In the genomic region with DNA sequence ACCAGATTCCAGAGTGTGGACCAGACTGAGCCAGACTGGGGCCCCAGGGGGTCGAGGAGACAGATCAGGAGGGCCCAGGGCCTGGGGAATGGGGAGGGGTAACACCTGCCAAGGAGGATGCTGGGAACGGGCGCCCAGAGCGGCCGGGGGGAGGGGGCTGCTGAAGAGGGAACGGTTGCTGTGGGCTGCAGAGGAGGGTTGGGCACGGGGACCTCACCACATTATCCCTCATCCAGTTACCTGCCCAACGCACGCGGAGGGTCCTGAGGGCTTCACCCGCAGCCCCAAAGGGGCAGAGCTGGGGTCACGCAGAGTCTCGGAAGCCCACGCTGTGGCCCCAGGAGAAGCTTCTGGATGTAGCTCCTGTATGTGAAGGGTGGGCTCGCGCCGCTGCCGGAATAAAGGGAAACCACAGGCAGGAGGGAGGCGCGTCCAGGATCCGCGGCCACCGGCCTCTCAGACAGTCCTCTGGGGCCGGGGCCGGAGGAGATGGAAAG, we compare ENCODE assay signal across 6 cellular contexts. TPM values are rescaled to one million over a fixed set of nuclear protein-coding genes. Genes with fewer than 3 reads are reported as not detected.
DNase-seq lines count a peak whose midpoint lies in the region; TF ChIP-seq lines count a peak whose summit lies in the region.

No MANE protein-coding gene starts in this region.

- peaks cover 8% of the 10 kb centered on the region for H3K36me3 ChIP-seq in ectodermal cell (ENCODE audit: control insufficient read depth, insufficient read depth, low read length)

- H3K27me3 Mint-ChIP-seq in activated CD4-positive, alpha-beta T cell treated with anti-CD3 and anti-CD28 coated beads, Interleukin-2, amount 10 ng/mL, durations not matched to agents 7 days and 5 days, result no peaks in the 10 kb centered on the region

- H3K4me3 ChIP-seq in ectodermal cell (ENCODE audit: insufficient read depth, low read depth, low read length), result peak overlapping the region; percentile 67
- peak overlapping the region; percentile 55 for H3K4me3 ChIP-seq in retinal pigment epithelial cell (ENCODE audit: low read length)

- H3K4me1 ChIP-seq in ectodermal cell (ENCODE audit: control insufficient read depth, insufficient read depth, low read length), result peaks cover 16% of the 10 kb centered on the region

- H3K36me3 Mint-ChIP-seq in activated CD4-positive, alpha-beta T cell treated with anti-CD3 and anti-CD28 coated beads, Interleukin-2, amount 10 ng/mL, durations not matched to agents 7 days and 5 days (ENCODE audit: low read depth), result peaks cover 18% of the 10 kb centered on the region

- H3K9me3 ChIP-seq in ectodermal cell (ENCODE audit: control insufficient read depth, low read length), result no peaks in the 10 kb centered on the region

- CTCF ChIA-PET in activated CD4-positive, alpha-beta T cell treated with anti-CD3 and anti-CD28 coated beads, Interleukin-2, amount 10 ng/mL, durations not matched to agents 7 days and 5 days (lab: Charles Lee), result interaction anchor here (2.1 kb wide), 1 partner anchor 9 kb away, joined by 5 read pairs; no protein-coding TSS in a partner anchor

- H3K4me1 Mint-ChIP-seq in activated CD4-positive, alpha-beta T cell treated with anti-CD3 and anti-CD28 coated beads, Interleukin-2, amount 10 ng/mL, durations not matched to agents 7 days and 5 days, result peaks cover 26% of the 10 kb centered on the region

- no peak for DNase-seq in activated CD4-positive, alpha-beta T cell treated with anti-CD3 and anti-CD28 coated beads, Interleukin-2, amount 10 ng/mL, durations not matched to agents 7 days and 5 days
- no peak for DNase-seq in activated CD4-positive, alpha-beta T cell treated with anti-CD3 and anti-CD28 coated beads for 1 hour
- DNase-seq in retinal pigment epithelial cell (ENCODE audit: low read depth) (no peak), Kasumi-1 (lab: John Stamatoyannopoulos, UW) (no peak), HUDEP-2 (lab: John Stamatoyannopoulos, UW; ENCODE audit: unreplicated experiment in 76 of 76) (no peak)

- 10 to 12% methylated on average over 25 of the region's 25 CpGs for WGBS in ectodermal cell, 2 experiments

- no peak for TF ChIP-seq CTCF in retinal pigment epithelial cell (conservative IDR thresholded peaks at IDR 0.05; ENCODE audit: low read depth, low read length)

- POLR2A ChIA-PET in activated CD4-positive, alpha-beta T cell treated with anti-CD3 and anti-CD28 coated beads, Interleukin-2, amount 10 ng/mL, durations not matched to agents 7 days and 5 days (lab: Charles Lee), result interaction anchor here (0.7 kb wide), 1 partner anchor 245 kb away, joined by 3 read pairs; no protein-coding TSS in a partner anchor

- H3K27ac ChIP-seq in ectodermal cell (ENCODE audit: insufficient read depth, low read depth, low read length, poor library complexity, severe bottlenecking), result no peak overlapping the region

- peak overlapping the region; percentile 82 for H3K27ac Mint-ChIP-seq in activated CD4-positive, alpha-beta T cell treated with anti-CD3 and anti-CD28 coated beads, Interleukin-2, amount 10 ng/mL, durations not matched to agents 7 days and 5 days

- peaks cover 4% of the 10 kb centered on the region for H3K27me3 ChIP-seq in ectodermal cell (ENCODE audit: control insufficient read depth, insufficient read depth, low read length, poor library complexity, severe bottlenecking)

- no peaks in the 10 kb centered on the region for H3K9me3 Mint-ChIP-seq in activated CD4-positive, alpha-beta T cell treated with anti-CD3 and anti-CD28 coated beads, Interleukin-2, amount 10 ng/mL, durations not matched to agents 7 days and 5 days

- peak overlapping the region; percentile 68 for H3K4me3 Mint-ChIP-seq in activated CD4-positive, alpha-beta T cell treated with anti-CD3 and anti-CD28 coated beads, Interleukin-2, amount 10 ng/mL, durations not matched to agents 7 days and 5 days

RNA-seq across cellular contexts. Expression of gene SELENOO, which starts 0.9 kb away (rescaled TPM):
- total RNA-seq in activated CD4-positive, alpha-beta T cell treated with anti-CD3 and anti-CD28 coated beads, Interleukin-2, amount 10 ng/mL, durations not matched to agents 7 days and 5 days, result 10 to 100 TPM; 17.4 to 25.5 TPM
- polyA plus RNA-seq in ectodermal cell (2013, experiment 1 of 4), result 21.4 TPM
- 17.0 TPM for polyA plus RNA-seq in ectodermal cell (2013, experiment 2 of 4)
- 15.9 TPM for polyA plus RNA-seq in ectodermal cell (2013, experiment 3 of 4)
- 17.0 TPM for polyA plus RNA-seq in ectodermal cell (2013, experiment 4 of 4)

RNA-seq across cellular contexts. Expression of gene TRABD, which starts 14.2 kb away (rescaled TPM):
- 100 to 1,000 TPM; 112 to 138 TPM for total RNA-seq in activated CD4-positive, alpha-beta T cell treated with anti-CD3 and anti-CD28 coated beads, Interleukin-2, amount 10 ng/mL, durations not matched to agents 7 days and 5 days
- polyA plus RNA-seq in ectodermal cell (2013, experiment 1 of 4), result 40.4 TPM
- polyA plus RNA-seq in ectodermal cell (2013, experiment 2 of 4), result 33.6 TPM
- 33.2 TPM for polyA plus RNA-seq in ectodermal cell (2013, experiment 3 of 4)
- polyA plus RNA-seq in ectodermal cell (2013, experiment 4 of 4), result 34.9 TPM

RNA-seq across cellular contexts. Expression of gene PANX2, which starts 29.4 kb away (rescaled TPM):
- total RNA-seq in activated CD4-positive, alpha-beta T cell treated with anti-CD3 and anti-CD28 coated beads, Interleukin-2, amount 10 ng/mL, durations not matched to agents 7 days and 5 days, result under 1 TPM; 0.10 TPM
- polyA plus RNA-seq in ectodermal cell (2013, experiment 1 of 4), result 1.9 TPM
- 1.8 TPM for polyA plus RNA-seq in ectodermal cell (2013, experiment 2 of 4)
- 2.1 TPM for polyA plus RNA-seq in ectodermal cell (2013, experiment 3 of 4)
- 1.9 TPM for polyA plus RNA-seq in ectodermal cell (2013, experiment 4 of 4)

RNA-seq across cellular contexts. Expression of gene TUBGCP6, which starts 44.9 kb away (rescaled TPM):
- total RNA-seq in activated CD4-positive, alpha-beta T cell treated with anti-CD3 and anti-CD28 coated beads, Interleukin-2, amount 10 ng/mL, durations not matched to agents 7 days and 5 days, result 10 to 100 TPM; 62.9 to 71.4 TPM
- 39.1 TPM for polyA plus RNA-seq in ectodermal cell (2013, experiment 1 of 4)
- 44.9 TPM for polyA plus RNA-seq in ectodermal cell (2013, experiment 2 of 4)
- 35.3 TPM for polyA plus RNA-seq in ectodermal cell (2013, experiment 3 of 4)
- polyA plus RNA-seq in ectodermal cell (2013, experiment 4 of 4), result 37.4 TPM

RNA-seq across cellular contexts. Expression of gene HDAC10, which starts 51.2 kb away (rescaled TPM):
- total RNA-seq in activated CD4-positive, alpha-beta T cell treated with anti-CD3 and anti-CD28 coated beads, Interleukin-2, amount 10 ng/mL, durations not matched to agents 7 days and 5 days, result 10 to 100 TPM; 68.3 to 93.6 TPM
- 28.3 TPM for polyA plus RNA-seq in ectodermal cell (2013, experiment 1 of 4)
- 30.2 TPM for polyA plus RNA-seq in ectodermal cell (2013, experiment 2 of 4)
- 24.7 TPM for polyA plus RNA-seq in ectodermal cell (2013, experiment 3 of 4)
- 27.3 TPM for polyA plus RNA-seq in ectodermal cell (2013, experiment 4 of 4)
